ENCODE assay signal across 1 cellular context in genomic region chr16:67260426-67261063, GRCh38.
TF ChIP-seq lines count a peak whose summit lies in the region.

No MANE protein-coding gene starts in this region.

TF ChIP-seq in GM23338, 12 proteins besides CTCF, POLR2A, EP300 and RAD21 (continued from another document):
- no peak for TF ChIP-seq ZNF462 (CRISPR knock-in tag; IDR thresholded peaks at IDR 0.05)
- TF ChIP-seq POLR2AphosphoS5 (IDR thresholded peaks at IDR 0.05; ENCODE audit: low read depth): no peak
